ENCODE assay signal across 8 cellular contexts in the genomic region with DNA sequence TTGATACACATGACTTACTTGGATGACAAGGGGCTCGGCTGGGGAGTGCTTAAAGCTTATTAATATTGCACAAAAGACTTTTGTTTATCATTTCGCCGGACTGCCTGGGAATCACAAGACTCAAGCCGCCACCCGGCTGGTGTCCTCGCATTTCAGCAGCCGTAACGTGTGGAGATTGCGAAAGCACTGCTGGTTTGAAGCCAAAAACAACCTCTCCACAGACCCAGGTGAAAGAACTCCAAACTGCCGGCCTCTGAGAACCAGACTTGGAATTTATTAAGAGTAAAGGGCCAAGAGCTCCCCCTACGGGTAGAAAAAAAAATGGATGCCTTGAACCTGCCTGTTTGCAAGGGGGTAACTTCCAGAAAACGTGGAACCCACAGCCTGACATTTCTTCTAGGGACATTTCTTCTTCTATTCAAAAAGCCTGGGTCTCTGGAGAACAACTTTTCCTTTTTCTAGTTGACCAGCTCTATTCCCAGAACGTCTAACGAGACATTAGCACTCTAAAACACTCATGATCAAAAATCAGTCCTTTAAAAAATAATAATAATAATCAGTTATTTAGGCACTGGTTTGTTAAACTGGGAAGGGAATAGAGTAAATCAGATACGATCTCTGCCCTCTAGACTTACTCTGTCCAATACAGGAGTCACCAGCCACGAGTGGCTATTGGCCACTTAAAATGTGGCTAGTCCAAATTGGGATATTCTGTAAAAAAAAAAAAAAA.
DNase-seq lines count a peak whose midpoint lies in the region; ATAC-seq, FAIRE-seq and TF ChIP-seq lines count a peak whose summit lies in the region.

No MANE protein-coding gene starts in this region.

- peak; percentile 34 for DNase-seq in 8988T
- peak; percentile 61 for DNase-seq in GM12865 (ENCODE audit: low read depth)
- DNase-seq in Karpas-422: peak; percentile 95
- DNase-seq in OCI-M1 (lab: John Stamatoyannopoulos, UW): peak; percentile 75
- no peak for DNase-seq in GM12878 (ENCODE audit: low read depth, low spot score)
- DNase-seq in hepatocyte (ENCODE audit: low spot score): peak; percentile 94
- DNase-seq in retina: peak; percentile 88

- H3K4me1 ChIP-seq in Karpas-422 (ENCODE audit: low read length) (peaks cover 8% of the 10 kb centered on the region), GM12878 (ENCODE audit: control insufficient read depth, insufficient read depth, low read length) (no peaks in the 10 kb centered on the region), hepatocyte (ENCODE audit: insufficient read depth) (peaks cover 7% of the 10 kb centered on the region)

- no peaks in the 10 kb centered on the region for H3K9me2 ChIP-seq in Karpas-422 (replicated peaks; ENCODE audit: insufficient read depth, low read length)
- no peaks in the 10 kb centered on the region for H3K9me2 ChIP-seq in hepatocyte (replicated peaks; ENCODE audit: insufficient read depth)

- SMC1A ChIA-PET in GM12878 (lab: Charles Lee; ENCODE audit: uncharacterized antibody, unreplicated experiment): interaction anchor here (1.0 kb wide), 1 partner anchor 12 kb away, joined by 3 read pairs; no protein-coding TSS in a partner anchor

- no peaks in the 10 kb centered on the region for H3K27me3 ChIP-seq in Karpas-422 (ENCODE audit: low read length)
- H3K27me3 ChIP-seq in GM12878 (replicated peaks in 1 of 2; ENCODE audit: control insufficient read depth in 2 of 2, insufficient read depth in 2 of 2, low read length in 1 of 2): no peaks in the 10 kb centered on the region; a peak in 1 of 4 replicates
- no peaks in the 10 kb centered on the region for H3K27me3 ChIP-seq in hepatocyte

- no TSS peak for BruUV-seq in GM12878 (replicated peaks; lab: Mats Ljungman, UMichigan)

- H3K27ac ChIP-seq in Karpas-422 (ENCODE audit: low read length): no peak overlapping the region
- no peak overlapping the region for H3K27ac ChIP-seq in GM12878 (ENCODE audit: control insufficient read depth, insufficient read depth)
- peak overlapping the region; percentile 15 for H3K27ac ChIP-seq in hepatocyte

- CTCF ChIA-PET in GM12878 (lab: Yijun Ruan, JAX): interaction anchor here (0.6 to 2.7 kb wide), 20 partner anchors 9 to 1418 kb away, joined by 3 to 13 read pairs (median 4); partner anchors contain the start of gene C1D

- intact Hi-C loops in GM12878 (cut with micrococcal nuclease; ENCODE audit: unreplicated experiment): loop anchor here (5.0 kb wide), 1 partner anchor 1419 kb away; no protein-coding TSS in a partner anchor

- H4K20me1 ChIP-seq in Karpas-422 (ENCODE audit: insufficient read depth, low read depth, low read length) (no peaks in the 10 kb centered on the region), GM12878 (ENCODE audit: control insufficient read depth, insufficient read depth) (no peaks in the 10 kb centered on the region), hepatocyte (ENCODE audit: insufficient read depth, poor library complexity, severe bottlenecking) (no peaks in the 10 kb centered on the region)

- FAIRE-seq in GM12878 (lab: Jason Lieb, UNC): peak; percentile 35

- H3K79me2 ChIP-seq in Karpas-422 (ENCODE audit: low read length): no peaks in the 10 kb centered on the region
- no peaks in the 10 kb centered on the region for H3K79me2 ChIP-seq in GM12878 (ENCODE audit: control insufficient read depth, insufficient read depth, low read length)
- H3K79me2 ChIP-seq in hepatocyte: no peaks in the 10 kb centered on the region

- TF ChIP-seq EP300 in GM12878 (IDR thresholded peaks at IDR 0.05; ENCODE audit: borderline replicate concordance in 1 of 2, control insufficient read depth in 1 of 2, low read depth in 2 of 2, low read length in 2 of 2): no peak

- in situ Hi-C loops in GM12878 (cut with MboI): loop anchor here (25.0 kb wide), 1 partner anchor 1409 kb away; the partner anchor contains the start of gene MEIS1

- H3K4me2 ChIP-seq in Karpas-422 (ENCODE audit: low read depth, low read length, poor library complexity, severe bottlenecking) (peak overlapping the region; percentile 35), GM12878 (ENCODE audit: control insufficient read depth, insufficient read depth) (no peak overlapping the region), hepatocyte (peak overlapping the region; percentile 61)

- H3K9ac ChIP-seq in Karpas-422 (ENCODE audit: low read length) (no peak overlapping the region), GM12878 (ENCODE audit: control insufficient read depth, insufficient read depth, low read length) (no peak overlapping the region)

- ATAC-seq in GM12878: peak; percentile 74
- ATAC-seq in GM19351 (IDR thresholded peaks at IDR 0.05; ENCODE audit: unreplicated experiment): no peak

- RAD21 ChIA-PET in GM12878 (lab: Charles Lee; ENCODE audit: unreplicated experiment): interaction anchor here (1.0 kb wide), 1 partner anchor 185 kb away, joined by 3 read pairs; no protein-coding TSS in a partner anchor

- no peak overlapping the region for H3K4me3 ChIP-seq in GM12865 (ENCODE audit: low read depth, low read length)
- no peak overlapping the region for H3K4me3 ChIP-seq in Karpas-422 (ENCODE audit: low read length)
- no peak overlapping the region for H3K4me3 ChIP-seq in GM12878
- H3K4me3 ChIP-seq in hepatocyte: no peak overlapping the region

- no peak for TF ChIP-seq POLR2A in GM12878 (IDR thresholded peaks at IDR 0.05; ENCODE audit: low read depth, low read length)

- TF ChIP-seq RAD21 in GM12878 (IDR thresholded peaks at IDR 0.05; ENCODE audit: insufficient read depth, low read depth, low read length): peak; percentile 66

- 13% methylated on average over 16 of the region's 16 CpGs for WGBS in GM12878 (ENCODE audit: insufficient coverage, insufficient replicate concordance, low lambda C conversion rate, missing lambda C conversion rate)
- 14% methylated on average over 16 of the region's 16 CpGs for WGBS in hepatocyte (ENCODE audit: low lambda C conversion rate, missing lambda C conversion rate)

- POLR2A ChIA-PET in GM12878 (lab: Charles Lee): no interaction called here

- no peaks in the 10 kb centered on the region for H3K36me3 ChIP-seq in Karpas-422 (ENCODE audit: insufficient read depth, low read length)
- H3K36me3 ChIP-seq in GM12878 (ENCODE audit: control insufficient read depth in 2 of 2, insufficient read depth in 2 of 2, low read length in 1 of 2): no peaks in the 10 kb centered on the region
- H3K36me3 ChIP-seq in hepatocyte (replicated peaks; ENCODE audit: insufficient read depth, low read depth): no peaks in the 10 kb centered on the region

- TF ChIP-seq CTCF in GM12865 (IDR thresholded peaks at IDR 0.05; ENCODE audit: insufficient read depth, low read depth, low read length, missing control alignments) (peak; percentile 75), GM12878 (IDR thresholded peaks at IDR 0.05 in 2 of 3, conservative IDR thresholded peaks at IDR 0.05 in 1 of 3; ENCODE audit: control insufficient read depth in 2 of 3, extremely low read depth in 1 of 3, insufficient read depth in 1 of 3, low read depth in 3 of 3, low read length in 3 of 3) (peak; percentile 61 to 76 (median 67)), hepatocyte (IDR thresholded peaks at IDR 0.05; ENCODE audit: poor library complexity) (peak; percentile 84)

- no peak overlapping the region; the same call in 1 of the 2 replicates for H2AFZ ChIP-seq in Karpas-422 (ENCODE audit: low read length)
- no peak overlapping the region for H2AFZ ChIP-seq in GM12878 (ENCODE audit: control insufficient read depth, low read depth, low read length)
- H2AFZ ChIP-seq in hepatocyte: no peak overlapping the region

- H3K9me3 ChIP-seq in Karpas-422 (ENCODE audit: low read length) (no peaks in the 10 kb centered on the region), GM12878 (replicated peaks; ENCODE audit: control insufficient read depth, insufficient read depth, low read length) (no peaks in the 10 kb centered on the region), hepatocyte (ENCODE audit: low read depth) (no peaks in the 10 kb centered on the region)

TF ChIP-seq in GM12878, 131 proteins besides CTCF, POLR2A, EP300 and RAD21 (continues in another document):
- TF ChIP-seq PBX3 (IDR thresholded peaks at IDR 0.05; ENCODE audit: insufficient replicate concordance, low read depth, low read length) (no peak), SMC3 (IDR thresholded peaks at IDR 0.05; ENCODE audit: borderline replicate concordance, low read length) (peak; percentile 46; the same call in 1 of the 2 replicates), ZNF687 (IDR thresholded peaks at IDR 0.05) (no peak)
